Comparison of ENCODE assay signal across 24 cellular contexts in the genomic region with DNA sequence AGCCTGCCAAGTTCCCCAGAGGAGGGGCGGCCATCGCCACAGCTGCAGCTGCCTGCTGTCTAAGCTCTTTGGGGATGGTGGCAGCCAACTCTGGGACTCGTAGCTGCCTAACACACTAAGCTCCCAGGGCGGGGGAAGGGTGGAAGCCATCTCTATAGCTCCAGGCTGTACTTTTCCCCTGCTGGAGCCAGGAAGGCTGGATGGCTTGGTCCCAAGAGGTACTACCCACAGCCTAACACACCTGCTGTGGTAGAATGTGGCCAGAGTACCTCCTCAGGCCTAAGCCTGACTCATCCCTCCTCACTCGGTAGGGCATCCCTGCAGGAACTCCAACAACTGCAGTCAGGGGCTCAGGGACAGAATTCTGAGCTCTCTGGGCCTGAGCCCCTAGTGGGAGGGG.
"Had no signal": no experiment of that assay in that cellular context is flagged by ENCODE, and none has a peak within 500 bp of the region (broad histone marks: within the 10 kb centered on the region; RNA-seq: fewer than 3 reads in every experiment).

No MANE protein-coding gene starts in this region.

- ATAC-seq: activated CD8-positive, alpha-beta T cell treated with anti-CD3 and anti-CD28 coated beads, Interleukin-2, amount 10 ng/mL, durations not matched to agents 7 days and 5 days; body of pancreas; left ventricle myocardium superior; natural killer cell treated with Interleukin-12 subunit alpha and Interleukin-12 subunit beta and Interleukin-15 and Interleukin-18, amount 100 ng/mL, for 72 hours; right lobe of liver; stimulated activated memory B cell treated with anti-CD40 and anti-IgM and Interleukin-4, amounts not matched to agents 10 μg/mL and 1 μg/mL and 100 μg/mL, for 72 hours had no signal

- H3K9ac ChIP-seq: parathyroid adenoma had no signal

- DNase-seq: activated CD4-positive, alpha-beta T cell treated with anti-CD3 and anti-CD28 coated beads for 1 hour; activated CD4-positive, alpha-beta T cell treated with anti-CD3 and anti-CD28 coated beads, Interleukin-2, amount 50 U/mL, for 1 hour; activated CD8-positive, alpha-beta T cell treated with anti-CD3 and anti-CD28 coated beads, Interleukin-2, amount 10 ng/mL, durations not matched to agents 7 days and 5 days; activated gamma-delta T cell treated with Interleukin-2 at 50 U/mL for 16 hours; anterior cingulate cortex; body of pancreas; immature natural killer cell; left ventricle myocardium superior; mammary epithelial cell; midbrain; nucleus accumbens; right lobe of liver; stimulated activated CD4-positive, alpha-beta T cell treated with anti-CD3 and anti-CD28 coated beads, Interleukin-2, amount 100 ng/mL, for 24 hours; stomach; uterus; WERI-Rb-1 had no signal

- H3K27ac Mint-ChIP-seq: activated CD8-positive, alpha-beta T cell treated with anti-CD3 and anti-CD28 coated beads, Interleukin-2, amount 10 ng/mL, durations not matched to agents 7 days and 5 days; activated naive CD4-positive, alpha-beta T cell treated with anti-CD3 and anti-CD28 coated beads, Interleukin-2, amount 50 U/mL, for 24 hours; immature natural killer cell; natural killer cell treated with Interleukin-12 subunit alpha and Interleukin-12 subunit beta and Interleukin-15 and Interleukin-18, amount 100 ng/mL, for 72 hours; stimulated activated memory B cell treated with anti-CD40 and anti-IgM and Interleukin-4, amounts not matched to agents 10 μg/mL and 1 μg/mL and 100 μg/mL, for 72 hours had no signal

- H3K79me2 ChIP-seq: parathyroid adenoma had no signal

- H2AFZ ChIP-seq: parathyroid adenoma had no signal

- H3K27me3 ChIP-seq: body of pancreas, cardiac muscle cell, right lobe of liver, stomach, suprapubic skin, tibial nerve, uterus had no signal

- H3K36me3 Mint-ChIP-seq: activated naive CD4-positive, alpha-beta T cell treated with anti-CD3 and anti-CD28 coated beads, Interleukin-2, amount 50 U/mL, for 24 hours; immature natural killer cell; natural killer cell treated with Interleukin-12 subunit alpha and Interleukin-12 subunit beta and Interleukin-15 and Interleukin-18, amount 100 ng/mL, for 72 hours; stimulated activated memory B cell treated with anti-CD40 and anti-IgM and Interleukin-4, amounts not matched to agents 10 μg/mL and 1 μg/mL and 100 μg/mL, for 72 hours had no signal

- H3K27ac ChIP-seq: body of pancreas, cardiac muscle cell, parathyroid adenoma, right lobe of liver, skin epidermis, stomach, suprapubic skin, tibial nerve, uterus, WERI-Rb-1 had no signal

- H3K4me1 Mint-ChIP-seq: activated naive CD4-positive, alpha-beta T cell treated with anti-CD3 and anti-CD28 coated beads, Interleukin-2, amount 50 U/mL, for 24 hours; immature natural killer cell; stimulated activated memory B cell treated with anti-CD40 and anti-IgM and Interleukin-4, amounts not matched to agents 10 μg/mL and 1 μg/mL and 100 μg/mL, for 72 hours had no signal

- H3K4me1 ChIP-seq: body of pancreas, parathyroid adenoma, right lobe of liver, stomach, suprapubic skin, tibial nerve, uterus had no signal

- H3K4me3 Mint-ChIP-seq: activated CD8-positive, alpha-beta T cell treated with anti-CD3 and anti-CD28 coated beads, Interleukin-2, amount 10 ng/mL, durations not matched to agents 7 days and 5 days; activated naive CD4-positive, alpha-beta T cell treated with anti-CD3 and anti-CD28 coated beads, Interleukin-2, amount 50 U/mL, for 24 hours; immature natural killer cell; natural killer cell treated with Interleukin-12 subunit alpha and Interleukin-12 subunit beta and Interleukin-15 and Interleukin-18, amount 100 ng/mL, for 72 hours; stimulated activated memory B cell treated with anti-CD40 and anti-IgM and Interleukin-4, amounts not matched to agents 10 μg/mL and 1 μg/mL and 100 μg/mL, for 72 hours had no signal

- H3K9me3 ChIP-seq: body of pancreas, right lobe of liver, suprapubic skin, uterus had no signal

- H3K36me3 ChIP-seq: cardiac muscle cell, right lobe of liver, stomach, suprapubic skin, tibial nerve, uterus, WERI-Rb-1 had no signal

- H3K4me3 ChIP-seq: body of pancreas, cardiac muscle cell, right lobe of liver, skin epidermis, stomach, suprapubic skin, tibial nerve, uterus had no signal

- H3K27me3 Mint-ChIP-seq: activated naive CD4-positive, alpha-beta T cell treated with anti-CD3 and anti-CD28 coated beads, Interleukin-2, amount 50 U/mL, for 24 hours; natural killer cell treated with Interleukin-12 subunit alpha and Interleukin-12 subunit beta and Interleukin-15 and Interleukin-18, amount 100 ng/mL, for 72 hours; stimulated activated memory B cell treated with anti-CD40 and anti-IgM and Interleukin-4, amounts not matched to agents 10 μg/mL and 1 μg/mL and 100 μg/mL, for 72 hours had no signal
